ENCODE assay signal across 1 cellular context in the genomic region with DNA sequence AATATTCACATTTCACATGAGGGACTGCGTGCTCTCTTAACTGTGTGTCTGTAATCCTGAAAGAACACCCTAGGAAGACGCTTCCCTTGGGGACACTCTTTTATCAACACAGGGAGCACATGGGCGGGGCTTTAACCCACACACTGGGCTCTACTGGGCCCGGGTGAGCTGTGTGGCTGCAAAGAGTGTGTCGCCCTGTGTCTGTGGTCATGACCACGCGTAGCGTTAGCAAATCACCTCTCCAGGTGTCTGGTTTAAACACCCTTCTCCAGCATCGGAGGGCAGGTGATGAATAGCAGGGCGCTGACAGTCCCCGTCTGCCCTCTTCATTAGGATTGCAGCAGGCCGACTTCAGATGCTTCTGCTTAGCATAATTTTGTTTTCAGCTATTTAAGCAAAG.
TF ChIP-seq lines count a peak whose summit lies in the region.

No MANE protein-coding gene starts in this region.

TF ChIP-seq in H1, 55 proteins besides CTCF, POLR2A, EP300 and RAD21:
- TF ChIP-seq, protein P1, sequence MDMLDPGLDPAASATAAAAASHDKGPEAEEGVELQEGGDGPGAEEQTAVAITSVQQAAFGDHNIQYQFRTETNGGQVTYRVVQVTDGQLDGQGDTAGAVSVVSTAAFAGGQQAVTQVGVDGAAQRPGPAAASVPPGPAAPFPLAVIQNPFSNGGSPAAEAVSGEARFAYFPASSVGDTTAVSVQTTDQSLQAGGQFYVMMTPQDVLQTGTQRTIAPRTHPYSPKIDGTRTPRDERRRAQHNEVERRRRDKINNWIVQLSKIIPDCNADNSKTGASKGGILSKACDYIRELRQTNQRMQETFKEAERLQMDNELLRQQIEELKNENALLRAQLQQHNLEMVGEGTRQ (IDR thresholded peaks at IDR 0.05; ENCODE audit: low read length) = no peak
- no peak for TF ChIP-seq SP1 (IDR thresholded peaks at IDR 0.05; ENCODE audit: low read depth, low read length)
- TF ChIP-seq EGR1 (IDR thresholded peaks at IDR 0.05; ENCODE audit: borderline replicate concordance, low read depth, low read length) = no peak
- TF ChIP-seq MAX (IDR thresholded peaks at IDR 0.05) = no peak
- TF ChIP-seq MAFK (IDR thresholded peaks at IDR 0.05; ENCODE audit: low read depth, low read length) = no peak
- no peak for TF ChIP-seq ATF2 (IDR thresholded peaks at IDR 0.05; ENCODE audit: low read length)
- no peak for TF ChIP-seq ZNF274 (IDR thresholded peaks at IDR 0.05; ENCODE audit: borderline replicate concordance, extremely low read depth, low read length)
- TF ChIP-seq TAF7 (optimal IDR thresholded peaks at IDR 0.05; ENCODE audit: borderline replicate concordance, low read depth, low read length) = no peak
- no peak for TF ChIP-seq SIX5 (IDR thresholded peaks at IDR 0.05; ENCODE audit: low read depth, low read length)
- TF ChIP-seq TEAD4 (IDR thresholded peaks at IDR 0.05; ENCODE audit: low read depth, low read length) = no peak
- no peak for TF ChIP-seq TBP (IDR thresholded peaks at IDR 0.05; ENCODE audit: low read depth, low read length)
- no peak for TF ChIP-seq BCL11A (IDR thresholded peaks at IDR 0.05; ENCODE audit: low read depth in 2 of 2, low read length in 2 of 2)
- TF ChIP-seq TCF12 (IDR thresholded peaks at IDR 0.05; ENCODE audit: low read depth, low read length) = no peak
- TF ChIP-seq BACH1 (IDR thresholded peaks at IDR 0.05; ENCODE audit: low read length) = no peak
- TF ChIP-seq RBBP5 (IDR thresholded peaks at IDR 0.05; ENCODE audit: borderline replicate concordance, low read depth, low read length) = no peak
